In the genomic region with DNA sequence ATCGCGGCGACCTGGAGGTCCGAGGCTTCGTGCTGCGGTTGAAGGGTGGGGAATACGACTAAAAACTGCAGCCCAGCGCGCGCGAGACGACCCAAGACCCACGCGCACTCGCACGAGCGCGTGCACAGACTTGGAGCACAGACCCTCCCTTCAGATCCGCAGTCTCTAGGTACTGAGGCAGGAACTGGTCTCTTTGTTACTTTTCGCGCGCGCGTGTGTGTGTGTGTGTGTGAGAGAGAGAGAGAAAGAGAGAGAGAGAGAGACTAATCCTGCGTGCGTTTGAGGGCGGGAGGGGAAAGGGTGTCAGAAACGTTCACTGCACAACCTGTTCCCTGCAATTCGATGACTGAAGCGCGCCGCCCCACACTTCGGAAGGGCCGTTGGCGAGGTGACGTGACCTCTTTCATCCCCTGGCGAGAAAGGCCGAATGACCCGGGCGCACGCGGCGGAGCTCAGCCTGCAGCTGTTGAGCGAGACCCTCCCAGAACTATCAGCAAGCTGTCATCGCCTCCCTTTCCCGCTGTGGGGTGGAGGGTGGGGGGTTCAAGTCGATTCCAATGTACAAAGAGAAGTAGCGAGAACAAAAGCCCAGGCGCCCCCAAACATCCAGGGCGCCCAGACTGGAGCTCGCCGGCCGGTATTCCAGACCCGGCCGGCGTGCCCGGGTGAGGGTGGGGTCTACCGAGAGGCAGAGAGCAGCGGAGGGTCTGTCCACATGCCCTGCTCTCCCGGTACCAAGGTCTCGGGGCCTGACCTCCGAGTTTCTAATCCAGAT, we compare ENCODE assay signal across 2 cellular contexts.
TF ChIP-seq lines count a peak whose summit lies in the region.

No MANE protein-coding gene starts in this region.

TF ChIP-seq in HepG2, 621 proteins besides CTCF, POLR2A, EP300 and RAD21 (continues in another document):
- TF ChIP-seq GATAD1 (CRISPR knock-in tag; IDR thresholded peaks at IDR 0.05), result no peak
- TF ChIP-seq, protein P1, sequence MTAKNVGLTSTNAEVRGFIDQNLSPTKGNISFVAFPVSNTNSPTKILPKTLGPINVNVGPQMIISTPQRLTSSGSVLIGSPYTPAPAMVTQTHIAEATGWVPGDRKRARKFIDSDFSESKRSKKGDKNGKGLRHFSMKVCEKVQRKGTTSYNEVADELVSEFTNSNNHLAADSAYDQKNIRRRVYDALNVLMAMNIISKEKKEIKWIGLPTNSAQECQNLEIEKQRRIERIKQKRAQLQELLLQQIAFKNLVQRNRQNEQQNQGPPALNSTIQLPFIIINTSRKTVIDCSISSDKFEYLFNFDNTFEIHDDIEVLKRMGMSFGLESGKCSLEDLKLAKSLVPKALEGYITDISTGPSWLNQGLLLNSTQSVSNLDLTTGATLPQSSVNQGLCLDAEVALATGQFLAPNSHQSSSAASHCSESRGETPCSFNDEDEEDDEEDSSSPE (CRISPR knock-in tag; IDR thresholded peaks at IDR 0.05), result no peak
- no peak for TF ChIP-seq GPN1 (CRISPR knock-in tag; IDR thresholded peaks at IDR 0.05; ENCODE audit: borderline replicate concordance)
- TF ChIP-seq PHB2 (IDR thresholded peaks at IDR 0.05; ENCODE audit: partially characterized antibody), result no peak
- TF ChIP-seq DMAP1 (CRISPR knock-in tag; IDR thresholded peaks at IDR 0.05), result no peak
- TF ChIP-seq HNRNPL (IDR thresholded peaks at IDR 0.05; ENCODE audit: low read depth, low read length), result 0 out of 2 replicates have a peak, but pooled peaks have one; percentile 3
- no peak for TF ChIP-seq ATAD3A (CRISPR knock-in tag; IDR thresholded peaks at IDR 0.05)
- no peak for TF ChIP-seq SMARCC2 (IDR thresholded peaks at IDR 0.05)
- TF ChIP-seq, protein P2, sequence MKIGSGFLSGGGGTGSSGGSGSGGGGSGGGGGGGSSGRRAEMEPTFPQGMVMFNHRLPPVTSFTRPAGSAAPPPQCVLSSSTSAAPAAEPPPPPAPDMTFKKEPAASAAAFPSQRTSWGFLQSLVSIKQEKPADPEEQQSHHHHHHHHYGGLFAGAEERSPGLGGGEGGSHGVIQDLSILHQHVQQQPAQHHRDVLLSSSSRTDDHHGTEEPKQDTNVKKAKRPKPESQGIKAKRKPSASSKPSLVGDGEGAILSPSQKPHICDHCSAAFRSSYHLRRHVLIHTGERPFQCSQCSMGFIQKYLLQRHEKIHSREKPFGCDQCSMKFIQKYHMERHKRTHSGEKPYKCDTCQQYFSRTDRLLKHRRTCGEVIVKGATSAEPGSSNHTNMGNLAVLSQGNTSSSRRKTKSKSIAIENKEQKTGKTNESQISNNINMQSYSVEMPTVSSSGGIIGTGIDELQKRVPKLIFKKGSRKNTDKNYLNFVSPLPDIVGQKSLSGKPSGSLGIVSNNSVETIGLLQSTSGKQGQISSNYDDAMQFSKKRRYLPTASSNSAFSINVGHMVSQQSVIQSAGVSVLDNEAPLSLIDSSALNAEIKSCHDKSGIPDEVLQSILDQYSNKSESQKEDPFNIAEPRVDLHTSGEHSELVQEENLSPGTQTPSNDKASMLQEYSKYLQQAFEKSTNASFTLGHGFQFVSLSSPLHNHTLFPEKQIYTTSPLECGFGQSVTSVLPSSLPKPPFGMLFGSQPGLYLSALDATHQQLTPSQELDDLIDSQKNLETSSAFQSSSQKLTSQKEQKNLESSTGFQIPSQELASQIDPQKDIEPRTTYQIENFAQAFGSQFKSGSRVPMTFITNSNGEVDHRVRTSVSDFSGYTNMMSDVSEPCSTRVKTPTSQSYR (CRISPR knock-in tag; IDR thresholded peaks at IDR 0.05; ENCODE audit: borderline replicate concordance), result no peak
- TF ChIP-seq ASH2L (IDR thresholded peaks at IDR 0.05; ENCODE audit: insufficient read length, low read depth, low read length), result no peak
- 0 out of 2 replicates have a peak, but pooled peaks have one; percentile 56 for TF ChIP-seq ZBTB7A (CRISPR knock-in tag; IDR thresholded peaks at IDR 0.05)
- TF ChIP-seq HMG20B (CRISPR knock-in tag; conservative IDR thresholded peaks at IDR 0.05), result no peak
- peak; percentile 19 for TF ChIP-seq U2AF1 (optimal IDR thresholded peaks at IDR 0.05; ENCODE audit: low read depth, low read length)
- TF ChIP-seq SNAPC2 (CRISPR knock-in tag; IDR thresholded peaks at IDR 0.05), result no peak
- no peak for TF ChIP-seq RBFOX2 (IDR thresholded peaks at IDR 0.05; ENCODE audit: low read depth, low read length)
- peak; percentile 35; the same call in 1 of the 2 replicates for TF ChIP-seq CREB1 (IDR thresholded peaks at IDR 0.05)
- no peak for TF ChIP-seq CREB1 (CRISPR knock-in tag; IDR thresholded peaks at IDR 0.05)
- 0 out of 2 replicates have a peak, but pooled peaks have one; percentile 23 for TF ChIP-seq ZNF274 (CRISPR knock-in tag; IDR thresholded peaks at IDR 0.05)
- TF ChIP-seq SIN3A (IDR thresholded peaks at IDR 0.05; ENCODE audit: borderline replicate concordance, low read depth, low read length), result no peak
- TF ChIP-seq, protein P3, sequence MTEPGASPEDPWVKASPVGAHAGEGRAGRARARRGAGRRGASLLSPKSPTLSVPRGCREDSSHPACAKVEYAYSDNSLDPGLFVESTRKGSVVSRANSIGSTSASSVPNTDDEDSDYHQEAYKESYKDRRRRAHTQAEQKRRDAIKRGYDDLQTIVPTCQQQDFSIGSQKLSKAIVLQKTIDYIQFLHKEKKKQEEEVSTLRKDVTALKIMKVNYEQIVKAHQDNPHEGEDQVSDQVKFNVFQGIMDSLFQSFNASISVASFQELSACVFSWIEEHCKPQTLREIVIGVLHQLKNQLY (CRISPR knock-in tag; IDR thresholded peaks at IDR 0.05), result no peak
- TF ChIP-seq, protein P4, sequence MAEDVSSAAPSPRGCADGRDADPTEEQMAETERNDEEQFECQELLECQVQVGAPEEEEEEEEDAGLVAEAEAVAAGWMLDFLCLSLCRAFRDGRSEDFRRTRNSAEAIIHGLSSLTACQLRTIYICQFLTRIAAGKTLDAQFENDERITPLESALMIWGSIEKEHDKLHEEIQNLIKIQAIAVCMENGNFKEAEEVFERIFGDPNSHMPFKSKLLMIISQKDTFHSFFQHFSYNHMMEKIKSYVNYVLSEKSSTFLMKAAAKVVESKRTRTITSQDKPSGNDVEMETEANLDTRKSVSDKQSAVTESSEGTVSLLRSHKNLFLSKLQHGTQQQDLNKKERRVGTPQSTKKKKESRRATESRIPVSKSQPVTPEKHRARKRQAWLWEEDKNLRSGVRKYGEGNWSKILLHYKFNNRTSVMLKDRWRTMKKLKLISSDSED (CRISPR knock-in tag; IDR thresholded peaks at IDR 0.05), result no peak
- no peak for TF ChIP-seq CENPX (CRISPR knock-in tag; IDR thresholded peaks at IDR 0.05)
- no peak for TF ChIP-seq GTF3A (CRISPR knock-in tag; conservative IDR thresholded peaks at IDR 0.05)
- TF ChIP-seq SAP130 (CRISPR knock-in tag; IDR thresholded peaks at IDR 0.05; ENCODE audit: low read depth), result peak; percentile 20; the same call in 1 of the 2 replicates
- TF ChIP-seq SRSF9 (IDR thresholded peaks at IDR 0.05; ENCODE audit: borderline replicate concordance, insufficient read depth, low read depth, low read length, poor library complexity, severe bottlenecking), result no peak
- TF ChIP-seq SOX6 (IDR thresholded peaks at IDR 0.05), result no peak
- TF ChIP-seq SOX6 (CRISPR knock-in tag; IDR thresholded peaks at IDR 0.05), result peak; percentile 9; the same call in 1 of the 2 replicates
- no peak for TF ChIP-seq FLYWCH1 (CRISPR knock-in tag; IDR thresholded peaks at IDR 0.05)
- no peak for TF ChIP-seq ZNF343 (CRISPR knock-in tag; IDR thresholded peaks at IDR 0.05)

TF ChIP-seq in H1, 55 proteins besides CTCF, POLR2A, EP300 and RAD21:
- TF ChIP-seq, protein P5, sequence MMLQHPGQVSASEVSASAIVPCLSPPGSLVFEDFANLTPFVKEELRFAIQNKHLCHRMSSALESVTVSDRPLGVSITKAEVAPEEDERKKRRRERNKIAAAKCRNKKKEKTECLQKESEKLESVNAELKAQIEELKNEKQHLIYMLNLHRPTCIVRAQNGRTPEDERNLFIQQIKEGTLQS (IDR thresholded peaks at IDR 0.05; ENCODE audit: insufficient read depth, low read depth, low read length), result no peak
- TF ChIP-seq KDM4A (IDR thresholded peaks at IDR 0.05; ENCODE audit: low read depth, low read length, severe bottlenecking) (peak; percentile 43), NRF1 (IDR thresholded peaks at IDR 0.05; ENCODE audit: low read depth, low read length) (no peak), CTBP2 (IDR thresholded peaks at IDR 0.05; ENCODE audit: borderline replicate concordance, insufficient read depth, insufficient read length, low read length) (no peak), TAF1 (IDR thresholded peaks at IDR 0.05; ENCODE audit: low read depth, low read length) (0 out of 2 replicates have a peak, but pooled peaks have one; percentile 20), SRF (IDR thresholded peaks at IDR 0.05; ENCODE audit: low read depth, low read length) (no peak), EGR1 (IDR thresholded peaks at IDR 0.05; ENCODE audit: borderline replicate concordance, low read depth, low read length) (no peak), ASH2L (IDR thresholded peaks at IDR 0.05; ENCODE audit: low read length) (peak; percentile 47), HDAC6 (IDR thresholded peaks at IDR 0.05; ENCODE audit: low read depth, low read length) (no peak), NANOG (IDR thresholded peaks at IDR 0.05; ENCODE audit: insufficient read depth, low read depth, low read length, poor library complexity, severe bottlenecking) (no peak), SIN3A (conservative IDR thresholded peaks at IDR 0.05 in 1 of 2, IDR thresholded peaks at IDR 0.05 in 1 of 2; ENCODE audit: low read depth in 1 of 2, low read length in 2 of 2) (peak; percentile 55 to 86; a peak in 3 of 4 replicates), SIX5 (IDR thresholded peaks at IDR 0.05; ENCODE audit: low read depth, low read length) (no peak), RBBP5 (IDR thresholded peaks at IDR 0.05; ENCODE audit: borderline replicate concordance, low read depth, low read length) (no peak), FOSL1 (IDR thresholded peaks at IDR 0.05; ENCODE audit: insufficient read depth, low read depth, low read length) (no peak), EZH2 (IDR thresholded peaks at IDR 0.05; ENCODE audit: low read depth, low read length, severe bottlenecking) (no peak), CBX8 (IDR thresholded peaks at IDR 0.05; ENCODE audit: borderline replicate concordance, low read depth, low read length) (no peak), YY1 (IDR thresholded peaks at IDR 0.05; ENCODE audit: low read depth, low read length) (no peak), RNF2 (IDR thresholded peaks at IDR 0.05; ENCODE audit: borderline replicate concordance, low read depth, low read length, missing control alignments, poor library complexity, severe bottlenecking) (no peak), POLR2AphosphoS5 (IDR thresholded peaks at IDR 0.05; ENCODE audit: low read depth, low read length) (0 out of 2 replicates have a peak, but pooled peaks have one; percentile 16), TCF12 (IDR thresholded peaks at IDR 0.05; ENCODE audit: low read depth, low read length) (no peak), HDAC2 (IDR thresholded peaks at IDR 0.05; ENCODE audit: borderline replicate concordance in 1 of 2, low read depth in 2 of 2, low read length in 2 of 2) (peak in 1 of 2 experiments; percentile 80; a peak in 1 of 4 replicates), BRCA1 (IDR thresholded peaks at IDR 0.05; ENCODE audit: low read depth, low read length) (no peak), SP1 (IDR thresholded peaks at IDR 0.05; ENCODE audit: low read depth, low read length) (no peak)
- TF ChIP-seq, protein P6, sequence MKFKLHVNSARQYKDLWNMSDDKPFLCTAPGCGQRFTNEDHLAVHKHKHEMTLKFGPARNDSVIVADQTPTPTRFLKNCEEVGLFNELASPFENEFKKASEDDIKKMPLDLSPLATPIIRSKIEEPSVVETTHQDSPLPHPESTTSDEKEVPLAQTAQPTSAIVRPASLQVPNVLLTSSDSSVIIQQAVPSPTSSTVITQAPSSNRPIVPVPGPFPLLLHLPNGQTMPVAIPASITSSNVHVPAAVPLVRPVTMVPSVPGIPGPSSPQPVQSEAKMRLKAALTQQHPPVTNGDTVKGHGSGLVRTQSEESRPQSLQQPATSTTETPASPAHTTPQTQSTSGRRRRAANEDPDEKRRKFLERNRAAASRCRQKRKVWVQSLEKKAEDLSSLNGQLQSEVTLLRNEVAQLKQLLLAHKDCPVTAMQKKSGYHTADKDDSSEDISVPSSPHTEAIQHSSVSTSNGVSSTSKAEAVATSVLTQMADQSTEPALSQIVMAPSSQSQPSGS (IDR thresholded peaks at IDR 0.05; ENCODE audit: low read length), result 0 out of 2 replicates have a peak, but pooled peaks have one; percentile 54
- TF ChIP-seq, protein P7, sequence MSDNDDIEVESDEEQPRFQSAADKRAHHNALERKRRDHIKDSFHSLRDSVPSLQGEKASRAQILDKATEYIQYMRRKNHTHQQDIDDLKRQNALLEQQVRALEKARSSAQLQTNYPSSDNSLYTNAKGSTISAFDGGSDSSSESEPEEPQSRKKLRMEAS (IDR thresholded peaks at IDR 0.05), result peak; percentile 79
